In genomic region chr17:27873211-27873610, GRCh38 we compare ENCODE assay signal across 34 cellular contexts.
"Had no signal": no experiment of that assay in that cellular context is flagged by ENCODE, and none has a peak within 500 bp of the region (broad histone marks: within the 10 kb centered on the region; RNA-seq: fewer than 3 reads in every experiment).

No MANE protein-coding gene starts in this region.

- H3K4me3 ChIP-seq: MG63 had no signal

- DNase-seq: Karpas-422, Kasumi-1, KG1, MG63, MM.1S, MV-4-11, NCI-H1048, NCI-H1092, NCI-H1092 treated with DMSO at 0.1 percent for 48 hours, NCI-H1105, NCI-H1105 treated with DMSO at 0.1 percent for 48 hours, NCI-H1417, NCI-H1436, NCI-H1436 treated with DMSO at 0.1 percent for 48 hours, NCI-H146, NCI-H1694, NCI-H1694 treated with DMSO at 0.1 percent for 48 hours, NCI-H187, NCI-H187 treated with DMSO at 0.1 percent for 48 hours, NCI-H1930, NCI-H2081, NCI-H2081 treated with DMSO at 0.1 percent for 48 hours, NCI-H2107, NCI-H2171, NCI-H2171 treated with DMSO at 0.1 percent for 48 hours, NCI-H2227 treated with DMSO at 0.1 percent for 48 hours, NCI-H345, NCI-H446, NCI-H446 treated with DMSO at 0.1 percent for 48 hours, NCI-H510A, NCI-H510A treated with DMSO at 0.1 percent for 48 hours, NCI-H524, NCI-H524 treated with DMSO at 0.1 percent for 48 hours had no signal

- H3K36me3 ChIP-seq: MG63 had no signal

- H3K27ac ChIP-seq: KMS-11 had no signal

- H3K9me3 ChIP-seq: MG63 had no signal
